In genomic region chr11:18374956-18375355, GRCh38 we compare ENCODE assay signal across 26 cellular contexts. TPM values are rescaled to one million over a fixed set of nuclear protein-coding genes. Genes with fewer than 3 reads are reported as not detected.
"Had no signal": no experiment of that assay in that cellular context is flagged by ENCODE, and none has a peak within 500 bp of the region (broad histone marks: within the 10 kb centered on the region; RNA-seq: fewer than 3 reads in every experiment).

No MANE protein-coding gene starts in this region.

- H3K36me3 Mint-ChIP-seq: T-cell had no signal

- ATAC-seq: activated CD4-positive, alpha-beta T cell treated with anti-CD3 and anti-CD28 coated beads for 36 hours; T-cell had no signal

- H3K27me3 Mint-ChIP-seq: activated CD4-positive, alpha-beta memory T cell treated with anti-CD3 and anti-CD28 coated beads, Interleukin-2, amount 10 ng/mL, durations not matched to agents 7 days and 5 days; activated CD4-positive, alpha-beta T cell treated with anti-CD3 and anti-CD28 coated beads for 36 hours; activated naive CD8-positive, alpha-beta T cell treated with anti-CD3 and anti-CD28 coated beads, Interleukin-2, amount 10 ng/mL, durations not matched to agents 7 days and 5 days; T-cell had no signal

- H3K9me3 Mint-ChIP-seq: activated CD4-positive, alpha-beta memory T cell treated with anti-CD3 and anti-CD28 coated beads, Interleukin-2, amount 10 ng/mL, durations not matched to agents 7 days and 5 days; activated naive CD8-positive, alpha-beta T cell treated with anti-CD3 and anti-CD28 coated beads, Interleukin-2, amount 10 ng/mL, durations not matched to agents 7 days and 5 days; activated T-helper 2 cell treated with anti-CD3 and anti-CD28 coated beads, Interferon-gamma antibody, Interleukin-2, Interleukin-4, amounts not matched to agents 10 μg/mL and 5 μg/mL and 100 μg/mL, durations not matched to agents 14 hours and 24 hours and 36 hours; T-cell had no signal

- H3K27ac Mint-ChIP-seq: activated CD4-positive, alpha-beta memory T cell treated with anti-CD3 and anti-CD28 coated beads, Interleukin-2, amount 10 ng/mL, durations not matched to agents 7 days and 5 days; activated CD4-positive, alpha-beta T cell treated with anti-CD3 and anti-CD28 coated beads for 36 hours; activated naive CD8-positive, alpha-beta T cell treated with anti-CD3 and anti-CD28 coated beads, Interleukin-2, amount 10 ng/mL, durations not matched to agents 7 days and 5 days; activated T-helper 2 cell treated with anti-CD3 and anti-CD28 coated beads, Interferon-gamma antibody, Interleukin-2, Interleukin-4, amounts not matched to agents 10 μg/mL and 5 μg/mL and 100 μg/mL, durations not matched to agents 14 hours and 24 hours and 36 hours; T-cell had no signal

- H3K4me1 Mint-ChIP-seq: activated CD4-positive, alpha-beta memory T cell treated with anti-CD3 and anti-CD28 coated beads, Interleukin-2, amount 10 ng/mL, durations not matched to agents 7 days and 5 days; activated CD4-positive, alpha-beta T cell treated with anti-CD3 and anti-CD28 coated beads for 36 hours had no signal

- DNase-seq: activated CD4-positive, alpha-beta memory T cell treated with anti-CD3 and anti-CD28 coated beads, Interleukin-2, amount 10 ng/mL, durations not matched to agents 7 days and 5 days; activated CD4-positive, alpha-beta T cell treated with anti-CD3 and anti-CD28 coated beads for 36 hours; activated CD4-positive, alpha-beta T cell treated with anti-CD3 and anti-CD28 coated beads, Interleukin-2, amount 50 U/mL, for 1 hour; activated naive CD4-positive, alpha-beta T cell treated with anti-CD3 and anti-CD28 coated beads, Interleukin-2, amount 50 U/mL, for 16 hours; activated naive CD8-positive, alpha-beta T cell treated with anti-CD3 and anti-CD28 coated beads, Interleukin-2, amount 10 ng/mL, durations not matched to agents 7 days and 5 days; activated T-cell treated with anti-CD3 and anti-CD28 coated beads for 4 hours; activated T-cell treated with anti-CD3 and anti-CD28 coated beads, Interleukin-2, amount 50 U/mL, for 48 hours; adrenal gland; anterior cingulate cortex; MG63; MV-4-11; NCI-H1105; NCI-H1436; NCI-H1694 treated with DMSO at 0.1 percent for 48 hours; NCI-H2029 treated with DMSO at 0.1 percent for 48 hours; NCI-H226; NCI-H526; NCI-H82; SIG-M5; T-cell had no signal

- H3K4me3 Mint-ChIP-seq: activated CD4-positive, alpha-beta memory T cell treated with anti-CD3 and anti-CD28 coated beads, Interleukin-2, amount 10 ng/mL, durations not matched to agents 7 days and 5 days; activated CD4-positive, alpha-beta T cell treated with anti-CD3 and anti-CD28 coated beads for 36 hours; activated naive CD8-positive, alpha-beta T cell treated with anti-CD3 and anti-CD28 coated beads, Interleukin-2, amount 10 ng/mL, durations not matched to agents 7 days and 5 days; T-cell had no signal

RNA-seq across cellular contexts. Expression of gene LDHC, which starts 37.2 kb away (rescaled TPM):
- total RNA-seq: activated CD4-positive, alpha-beta memory T cell treated with anti-CD3 and anti-CD28 coated beads, Interleukin-2, amount 10 ng/mL, durations not matched to agents 7 days and 5 days; activated CD4-positive, alpha-beta T cell treated with anti-CD3 and anti-CD28 coated beads for 36 hours; activated CD8-positive, alpha-beta memory T cell treated with anti-CD3 and anti-CD28 coated beads for 36 hours; activated naive CD8-positive, alpha-beta T cell treated with anti-CD3 and anti-CD28 coated beads, Interleukin-2, amount 10 ng/mL, durations not matched to agents 7 days and 5 days; activated T-helper 2 cell treated with anti-CD3 and anti-CD28 coated beads, Interferon-gamma antibody, Interleukin-2, Interleukin-4, amounts not matched to agents 10 μg/mL and 5 μg/mL and 100 μg/mL, durations not matched to agents 14 hours and 24 hours and 36 hours; breast epithelium; OCI-LY7; RPMI7951; T-helper 2 cell treated with Interferon-gamma antibody and Interleukin-4, amounts not matched to agents 100 ng/mL and 5 ng/mL, for 36 hours had no signal
